In genomic region chr19:18223860-18224524, GRCh38 we compare ENCODE assay signal across 1 cellular context.
A peak's percentile ranks its signal among the peaks of the same experiment; 100 is the strongest.
TF ChIP-seq lines count a peak whose summit lies in the region.

No MANE protein-coding gene starts in this region.

TF ChIP-seq in WTC11, 78 proteins besides CTCF, POLR2A, EP300 and RAD21 (continued from another document):
- TF ChIP-seq MAX (CRISPR knock-in tag; IDR thresholded peaks at IDR 0.05) (peak; percentile 52; the same call in 1 of the 2 replicates), CBFB (CRISPR knock-in tag; IDR thresholded peaks at IDR 0.05; ENCODE audit: low read depth) (0 out of 2 replicates have a peak, but pooled peaks have one; percentile 79), USF2 (CRISPR knock-in tag; IDR thresholded peaks at IDR 0.05) (0 out of 2 replicates have a peak, but pooled peaks have one; percentile 32), ZNF232 (CRISPR knock-in tag; IDR thresholded peaks at IDR 0.05) (peak; percentile 77; the same call in 1 of the 2 replicates), FOXP1 (CRISPR knock-in tag; IDR thresholded peaks at IDR 0.05; ENCODE audit: borderline replicate concordance) (no peak), FOXK1 (CRISPR knock-in tag; IDR thresholded peaks at IDR 0.05) (peak; percentile 54; the same call in 1 of the 2 replicates)
